ENCODE assay signal across 8 cellular contexts in the genomic region with DNA sequence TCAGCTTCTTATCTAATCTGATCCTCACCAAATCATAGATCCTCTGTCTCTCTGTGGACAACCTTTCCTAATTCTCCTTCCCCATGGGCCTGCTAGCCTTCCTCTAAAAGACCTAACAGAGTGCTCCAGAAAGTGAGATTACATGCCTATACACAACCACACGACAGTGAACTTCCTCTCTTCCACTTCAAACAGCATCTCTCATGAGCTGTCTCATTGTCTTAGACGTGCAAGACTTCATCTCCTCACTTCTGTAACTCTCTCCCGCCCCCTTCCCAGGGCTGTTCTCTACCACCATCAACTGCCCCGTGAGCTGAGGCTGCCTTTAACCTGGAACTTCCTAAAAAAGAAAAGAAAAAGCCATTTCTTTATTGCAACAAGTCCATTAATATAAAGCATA. TPM values are rescaled to one million over a fixed set of nuclear protein-coding genes. Genes with fewer than 3 reads are reported as not detected.
DNase-seq lines count a peak whose midpoint lies in the region; ATAC-seq and TF ChIP-seq lines count a peak whose summit lies in the region.
"Had no signal": no experiment of that assay in that cellular context is flagged by ENCODE, and none has a peak within 500 bp of the region (broad histone marks: within the 10 kb centered on the region; RNA-seq: fewer than 3 reads in every experiment).

No MANE protein-coding gene starts in this region.

- H3K9me3 ChIP-seq in adipocyte (ENCODE audit: control insufficient read depth, low read length): no peaks in the 10 kb centered on the region
- H3K9me3 ChIP-seq in left lung: no peaks in the 10 kb centered on the region

- TF ChIP-seq CTCF in left lung (IDR thresholded peaks at IDR 0.05): no peak

- H3K36me3 ChIP-seq in adipocyte (ENCODE audit: control insufficient read depth, insufficient read depth, low read length, severe bottlenecking) (peaks cover 47% of the 10 kb centered on the region), left lung (peaks cover 0 to 48% of the 10 kb centered on the region in 2 donors)

- DNase-seq in MV-4-11 (lab: John Stamatoyannopoulos, UW) (peak; percentile 81), adipocyte (ENCODE audit: low read depth) (no peak), left lung (no peak), substantia nigra (lab: John Stamatoyannopoulos, UW) (peak in 2 of 49 donors; percentile 17 to 21), UCSD-AML1 (lab: John Stamatoyannopoulos, UW; ENCODE audit: unreplicated experiment) (no peak), NCI-H1092 treated with DMSO at 0.1 percent for 48 hours (lab: John Stamatoyannopoulos, UW) (no peak)

- H3K4me3 ChIP-seq in adipocyte (ENCODE audit: low read length): peak overlapping the region; percentile 54
- H3K4me3 ChIP-seq in left lung: no peak overlapping the region

- ATAC-seq in left lung (no peak), GM19328 (IDR thresholded peaks at IDR 0.05; ENCODE audit: unreplicated experiment) (no peak)

- H3K4me1 ChIP-seq in adipocyte (ENCODE audit: control insufficient read depth, insufficient read depth, low read length) (peaks cover 88% of the 10 kb centered on the region), left lung (peaks cover 52 to 100% of the 10 kb centered on the region in 2 donors)

- H3K27ac ChIP-seq in left lung (peak overlapping the region; percentile 22 to 97), substantia nigra (ENCODE audit: low read depth, low read length, poor library complexity, severe bottlenecking) (peak overlapping the region; percentile 67)

- H3K27me3 ChIP-seq in adipocyte (replicated peaks; ENCODE audit: control insufficient read depth, insufficient read depth, low read length): no peaks in the 10 kb centered on the region
- H3K27me3 ChIP-seq in left lung: no peaks in the 10 kb centered on the region

- intact Hi-C loops in left lung (cut with DNase I): no loop called here

- peak overlapping the region; percentile 80 for H3K9ac ChIP-seq in adipocyte (ENCODE audit: low read length)

RNA-seq across cellular contexts. Expression of gene A3GALT2, which starts 14.1 kb away (rescaled TPM):
- not detected for total RNA-seq in left lung
- total RNA-seq: M059J had no signal
